In genomic region chr6:123629234-123629941, GRCh38 we compare ENCODE assay signal across 1 cellular context.
TF ChIP-seq lines count a peak whose summit lies in the region.

No MANE protein-coding gene starts in this region.

TF ChIP-seq in GM23338, 12 proteins besides CTCF, POLR2A, EP300 and RAD21 (continued from another document):
- TF ChIP-seq ZNF462 (CRISPR knock-in tag; IDR thresholded peaks at IDR 0.05) (no peak), ETS1 (IDR thresholded peaks at IDR 0.05) (no peak), EZH2 (IDR thresholded peaks at IDR 0.05; ENCODE audit: low read depth, unreplicated experiment) (no peak), STAT1 (IDR thresholded peaks at IDR 0.05; ENCODE audit: unreplicated experiment) (no peak), ZNF114 (CRISPR knock-in tag; IDR thresholded peaks at IDR 0.05) (no peak)
TF ChIP-seq in GM23338: peak in this region for 0.
